Comparison of ENCODE assay signal across 18 cellular contexts in genomic region chr2:30445266-30445821, GRCh38. TPM values are rescaled to one million over a fixed set of nuclear protein-coding genes. Genes with fewer than 3 reads are reported as not detected.
A peak's percentile ranks its signal among the peaks of the same experiment; 100 is the strongest.
DNase-seq lines count a peak whose midpoint lies in the region; ATAC-seq, FAIRE-seq and TF ChIP-seq lines count a peak whose summit lies in the region.
"Had no signal": no experiment of that assay in that cellular context is flagged by ENCODE, and none has a peak within 500 bp of the region (broad histone marks: within the 10 kb centered on the region; RNA-seq: fewer than 3 reads in every experiment).

No MANE protein-coding gene starts in this region.

- H3K27me3 ChIP-seq in bronchial epithelial cell (ENCODE audit: control insufficient read depth, insufficient read depth, low read length): no peaks in the 10 kb centered on the region
- H3K27me3 ChIP-seq: BE2C had no signal

- H3K36me3 Mint-ChIP-seq in natural killer cell (no peaks in the 10 kb centered on the region), neural crest cell (ENCODE audit: low read depth) (peaks cover 3% of the 10 kb centered on the region), type B pancreatic cell (peaks cover under 1% of the 10 kb centered on the region)
- peaks cover 2% of the 10 kb centered on the region for H3K36me3 Mint-ChIP-seq in natural killer cell treated with Interleukin-12 subunit alpha and Interleukin-12 subunit beta and Interleukin-15 and Interleukin-18, amount 100 ng/mL, for 72 hours
- H3K36me3 Mint-ChIP-seq: IgD-negative memory B cell had no signal

- no peaks in the 10 kb centered on the region for H3K36me3 ChIP-seq in bronchial epithelial cell (ENCODE audit: control insufficient read depth, insufficient read depth, low read length)
- H3K36me3 ChIP-seq: BE2C had no signal

- no peak for DNase-seq in natural killer cell
- DNase-seq in natural killer cell treated with Interleukin-12 subunit alpha and Interleukin-12 subunit beta and Interleukin-15 and Interleukin-18, amount 100 ng/mL, for 72 hours (ENCODE audit: low spot score): no peak
- DNase-seq in bronchial epithelial cell (ENCODE audit: low read depth): peak; percentile 74
- DNase-seq in neural crest cell (ENCODE audit: low read depth, low spot score): no peak
- no peak for DNase-seq in type B pancreatic cell (ENCODE audit: extremely low spot score, unreplicated experiment)
- DNase-seq in sciatic nerve (ENCODE audit: low spot score): no peak
- no peak for DNase-seq in foreskin melanocyte
- DNase-seq: ACHN; BE2C; DMS 273 treated with DMSO at 0.1 percent for 48 hours; NCI-H1417; NCI-H2029; NCI-H2227 treated with DMSO at 0.1 percent for 48 hours; NCI-H526; NK-92 treated with Interleukin-12 subunit alpha and Interleukin-12 subunit beta, amount 100 ng/mL, for 24 hours had no signal

- intact Hi-C loops in natural killer cell (cut with micrococcal nuclease): loop anchor here (5.0 kb wide), 1 partner anchor 213 kb away; the partner anchor contains the start of gene LBH
- intact Hi-C loops in sciatic nerve (cut with DNase I): no loop called here

- no peak for FAIRE-seq in bronchial epithelial cell (lab: Jason Lieb, UNC)
- FAIRE-seq: H54 had no signal

- H3K4me1 Mint-ChIP-seq in natural killer cell (peaks cover 29 to 32% of the 10 kb centered on the region in 2 donors), neural crest cell (peaks cover 24% of the 10 kb centered on the region), type B pancreatic cell (ENCODE audit: unreplicated experiment) (peaks cover 21% of the 10 kb centered on the region)
- peaks cover 32 to 39% of the 10 kb centered on the region in 2 donors for H3K4me1 Mint-ChIP-seq in natural killer cell treated with Interleukin-12 subunit alpha and Interleukin-12 subunit beta and Interleukin-15 and Interleukin-18, amount 100 ng/mL, for 72 hours (ENCODE audit: low read depth in 2 of 2)

- H3K9me3 Mint-ChIP-seq in natural killer cell: no peaks in the 10 kb centered on the region
- H3K9me3 Mint-ChIP-seq in natural killer cell treated with Interleukin-12 subunit alpha and Interleukin-12 subunit beta and Interleukin-15 and Interleukin-18, amount 100 ng/mL, for 72 hours: no peaks in the 10 kb centered on the region
- H3K9me3 Mint-ChIP-seq in neural crest cell: no peaks in the 10 kb centered on the region
- H3K9me3 Mint-ChIP-seq in type B pancreatic cell: no peaks in the 10 kb centered on the region
- H3K9me3 Mint-ChIP-seq: IgD-negative memory B cell had no signal

- H3K27me3 Mint-ChIP-seq in natural killer cell (ENCODE audit: low read depth in 2 of 2) (no peaks in the 10 kb centered on the region), neural crest cell (ENCODE audit: low read depth) (no peaks in the 10 kb centered on the region), type B pancreatic cell (no peaks in the 10 kb centered on the region)
- no peaks in the 10 kb centered on the region for H3K27me3 Mint-ChIP-seq in natural killer cell treated with Interleukin-12 subunit alpha and Interleukin-12 subunit beta and Interleukin-15 and Interleukin-18, amount 100 ng/mL, for 72 hours
- H3K27me3 Mint-ChIP-seq: IgD-negative memory B cell had no signal

- no peak overlapping the region for H3K4me3 ChIP-seq in bronchial epithelial cell (ENCODE audit: low read depth, low read length)

- no peak for TF ChIP-seq CTCF in natural killer cell (IDR thresholded peaks at IDR 0.05)
- no peak for TF ChIP-seq CTCF in bronchial epithelial cell (IDR thresholded peaks at IDR 0.05; ENCODE audit: insufficient read depth, low read length, severe bottlenecking)
- no peak for TF ChIP-seq CTCF in neural crest cell (conservative IDR thresholded peaks at IDR 0.05)
- no peak for TF ChIP-seq CTCF in type B pancreatic cell (conservative IDR thresholded peaks at IDR 0.05)

- peak overlapping the region in 1 of 2 donors; percentile 98 for H3K27ac Mint-ChIP-seq in natural killer cell
- no peak overlapping the region for H3K27ac Mint-ChIP-seq in natural killer cell treated with Interleukin-12 subunit alpha and Interleukin-12 subunit beta and Interleukin-15 and Interleukin-18, amount 100 ng/mL, for 72 hours
- no peak overlapping the region for H3K27ac Mint-ChIP-seq in neural crest cell (ENCODE audit: unreplicated experiment)
- no peak overlapping the region for H3K27ac Mint-ChIP-seq in type B pancreatic cell

- ATAC-seq in natural killer cell (no peak), GM21381 (IDR thresholded peaks at IDR 0.05; ENCODE audit: unreplicated experiment) (no peak), sciatic nerve (no peak)
- no peak for ATAC-seq in natural killer cell treated with Interleukin-12 subunit alpha and Interleukin-12 subunit beta and Interleukin-15 and Interleukin-18, amount 100 ng/mL, for 72 hours

- H3K4me3 Mint-ChIP-seq in natural killer cell (peak overlapping the region; percentile 98), neural crest cell (peak overlapping the region; percentile 96), type B pancreatic cell (peak overlapping the region; percentile 47)
- no peak overlapping the region for H3K4me3 Mint-ChIP-seq in natural killer cell treated with Interleukin-12 subunit alpha and Interleukin-12 subunit beta and Interleukin-15 and Interleukin-18, amount 100 ng/mL, for 72 hours

RNA-seq across cellular contexts. Expression of gene LCLAT1, which starts 1.7 kb away (rescaled TPM):
- total RNA-seq in natural killer cell (10 to 100 TPM; 13.0 to 16.2 (median 14.2) TPM), bronchial epithelial cell (8.7 and 11.5 TPM in 2 replicates), neural crest cell (26.8 and 27.7 TPM in 2 replicates), type B pancreatic cell (ENCODE audit: low replicate concordance) (26.9 and 29.0 TPM in 2 replicates), sciatic nerve (8.2 TPM)
- total RNA-seq in natural killer cell treated with Interleukin-12 subunit alpha and Interleukin-12 subunit beta and Interleukin-15 and Interleukin-18, amount 100 ng/mL, for 72 hours: 10 to 100 TPM; 25.5 to 33.1 TPM
